Comparison of ENCODE assay signal across 1 cellular context in the genomic region with DNA sequence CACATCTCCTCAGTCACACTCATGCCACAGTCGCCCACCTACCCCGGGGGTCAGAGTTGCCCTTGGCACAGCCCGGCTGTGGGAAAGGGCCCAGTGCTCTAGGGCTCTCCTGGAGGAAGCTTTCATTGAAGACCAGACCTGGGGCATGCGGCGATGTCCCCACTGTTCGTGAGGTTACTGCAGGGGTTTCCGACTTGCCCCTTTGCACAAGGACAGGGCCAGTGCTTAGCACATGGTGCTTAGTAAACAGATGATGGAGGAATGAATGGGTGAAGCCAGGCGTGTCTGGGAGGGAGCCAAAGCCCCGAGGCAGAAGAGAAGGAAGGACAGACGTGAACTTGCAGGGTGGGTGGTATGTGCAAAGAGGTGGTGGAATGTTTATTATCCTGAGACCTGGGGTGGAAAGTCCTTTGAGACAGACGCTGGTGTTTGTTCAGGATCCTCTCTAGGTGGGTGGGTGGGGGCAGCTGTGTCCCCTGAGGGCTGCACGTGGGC.
TF ChIP-seq lines count a peak whose summit lies in the region.

No MANE protein-coding gene starts in this region.

TF ChIP-seq in IMR-90, 13 proteins besides CTCF, POLR2A, EP300 and RAD21:
- no peak for TF ChIP-seq MAZ (IDR thresholded peaks at IDR 0.05; ENCODE audit: borderline replicate concordance, low read depth, low read length)
- no peak for TF ChIP-seq MXI1 (IDR thresholded peaks at IDR 0.05; ENCODE audit: borderline replicate concordance, low read depth, low read length)
- TF ChIP-seq CHD1 (IDR thresholded peaks at IDR 0.05; ENCODE audit: low read depth, low read length), result no peak
- no peak for TF ChIP-seq CEBPB (IDR thresholded peaks at IDR 0.05; ENCODE audit: low read depth, low read length)
- TF ChIP-seq SMC3 (IDR thresholded peaks at IDR 0.05; ENCODE audit: low read depth, low read length), result no peak
- TF ChIP-seq RFX5 (IDR thresholded peaks at IDR 0.05; ENCODE audit: low read depth, low read length), result no peak
- TF ChIP-seq FOS (IDR thresholded peaks at IDR 0.05; ENCODE audit: low read depth, low read length), result no peak
- no peak for TF ChIP-seq RCOR1 (IDR thresholded peaks at IDR 0.05; ENCODE audit: insufficient replicate concordance, low read length)
- TF ChIP-seq, protein P1, sequence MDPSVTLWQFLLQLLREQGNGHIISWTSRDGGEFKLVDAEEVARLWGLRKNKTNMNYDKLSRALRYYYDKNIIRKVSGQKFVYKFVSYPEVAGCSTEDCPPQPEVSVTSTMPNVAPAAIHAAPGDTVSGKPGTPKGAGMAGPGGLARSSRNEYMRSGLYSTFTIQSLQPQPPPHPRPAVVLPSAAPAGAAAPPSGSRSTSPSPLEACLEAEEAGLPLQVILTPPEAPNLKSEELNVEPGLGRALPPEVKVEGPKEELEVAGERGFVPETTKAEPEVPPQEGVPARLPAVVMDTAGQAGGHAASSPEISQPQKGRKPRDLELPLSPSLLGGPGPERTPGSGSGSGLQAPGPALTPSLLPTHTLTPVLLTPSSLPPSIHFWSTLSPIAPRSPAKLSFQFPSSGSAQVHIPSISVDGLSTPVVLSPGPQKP (IDR thresholded peaks at IDR 0.05; ENCODE audit: borderline replicate concordance, low read depth, low read length), result no peak
- TF ChIP-seq BHLHE40 (IDR thresholded peaks at IDR 0.05; ENCODE audit: low read depth, low read length), result no peak
- no peak for TF ChIP-seq NFE2L2 (IDR thresholded peaks at IDR 0.05; ENCODE audit: low read depth, low read length)
- no peak for TF ChIP-seq MAFK (IDR thresholded peaks at IDR 0.05; ENCODE audit: low read depth, low read length)
- TF ChIP-seq, protein P2, sequence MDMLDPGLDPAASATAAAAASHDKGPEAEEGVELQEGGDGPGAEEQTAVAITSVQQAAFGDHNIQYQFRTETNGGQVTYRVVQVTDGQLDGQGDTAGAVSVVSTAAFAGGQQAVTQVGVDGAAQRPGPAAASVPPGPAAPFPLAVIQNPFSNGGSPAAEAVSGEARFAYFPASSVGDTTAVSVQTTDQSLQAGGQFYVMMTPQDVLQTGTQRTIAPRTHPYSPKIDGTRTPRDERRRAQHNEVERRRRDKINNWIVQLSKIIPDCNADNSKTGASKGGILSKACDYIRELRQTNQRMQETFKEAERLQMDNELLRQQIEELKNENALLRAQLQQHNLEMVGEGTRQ (IDR thresholded peaks at IDR 0.05; ENCODE audit: low read depth, low read length), result no peak
